In genomic region chr9:77981332-77981731, GRCh38 we compare ENCODE assay signal across 8 cellular contexts. TPM values are rescaled to one million over a fixed set of nuclear protein-coding genes. Genes with fewer than 3 reads are reported as not detected.
A peak's percentile ranks its signal among the peaks of the same experiment; 100 is the strongest.
DNase-seq lines count a peak whose midpoint lies in the region; ATAC-seq and TF ChIP-seq lines count a peak whose summit lies in the region.

No MANE protein-coding gene starts in this region.

- peaks cover 57% of the 10 kb centered on the region for H3K4me1 ChIP-seq in DND-41 (ENCODE audit: insufficient read depth, low read length)
- peaks cover 69% of the 10 kb centered on the region for H3K4me1 ChIP-seq in lower lobe of right lung

- H3K4me3 ChIP-seq in DND-41 (ENCODE audit: low read depth in 1 of 2, low read length in 2 of 2) (no peak overlapping the region), astrocyte of the cerebellum (ENCODE audit: low read depth, low read length) (no peak overlapping the region), lower lobe of right lung (no peak overlapping the region)

- no peak overlapping the region for H3K4me2 ChIP-seq in DND-41 (ENCODE audit: insufficient read depth, low read length)

- H2AFZ ChIP-seq in DND-41 (ENCODE audit: low read depth, low read length), result no peak overlapping the region

- intact Hi-C loops in lower lobe of right lung (cut with DNase I), result no loop called here

- peaks cover 99% of the 10 kb centered on the region for H3K79me2 ChIP-seq in DND-41 (ENCODE audit: insufficient read depth, low read length)

- in situ Hi-C loops in astrocyte of the cerebellum (cut with HindIII; ENCODE audit: low sequenced_read_pairs), result no loop called here

- no peaks in the 10 kb centered on the region for H3K27me3 ChIP-seq in DND-41 (ENCODE audit: insufficient read depth, low read length, poor library complexity)
- H3K27me3 ChIP-seq in lower lobe of right lung (ENCODE audit: low read depth), result no peaks in the 10 kb centered on the region

- no peak overlapping the region for H3K9ac ChIP-seq in DND-41 (ENCODE audit: low read depth, low read length)

- ATAC-seq in DND-41 (ENCODE audit: insufficient read depth, low read depth) (0 out of 3 replicates have a peak, but pooled peaks have one; percentile 30), lower lobe of right lung (peak; percentile 50 to 52), GM21447 (IDR thresholded peaks at IDR 0.05; ENCODE audit: unreplicated experiment) (no peak), HG03520 (IDR thresholded peaks at IDR 0.05; ENCODE audit: unreplicated experiment) (no peak)

- H3K9me3 ChIP-seq in DND-41 (ENCODE audit: insufficient read depth, low read length, severe bottlenecking), result no peaks in the 10 kb centered on the region
- H3K9me3 ChIP-seq in KOPT-K1 (ENCODE audit: insufficient read depth, low read length, poor library complexity, severe bottlenecking), result no peaks in the 10 kb centered on the region
- no peaks in the 10 kb centered on the region for H3K9me3 ChIP-seq in lower lobe of right lung

- H4K20me1 ChIP-seq in DND-41 (ENCODE audit: insufficient read depth, low read length), result peaks cover 56% of the 10 kb centered on the region

- no peak for DNase-seq in DND-41
- peak; percentile 11 for DNase-seq in astrocyte of the cerebellum (ENCODE audit: low read depth)
- DNase-seq in lower lobe of right lung, result no peak
- no peak for DNase-seq in NCI-H82 (lab: John Stamatoyannopoulos, UW)
- no peak for DNase-seq in stimulated activated CD4-positive, alpha-beta T cell treated with anti-CD3 and anti-CD28 coated beads, Interleukin-2, amount 100 ng/mL, for 24 hours

- TF ChIP-seq CTCF in DND-41 (IDR thresholded peaks at IDR 0.05; ENCODE audit: borderline replicate concordance, extremely low read depth, low read length, poor library complexity, severe bottlenecking) (no peak), astrocyte of the cerebellum (IDR thresholded peaks at IDR 0.05; ENCODE audit: low read depth, low read length, missing control alignments) (no peak), lower lobe of right lung (IDR thresholded peaks at IDR 0.05) (no peak)

- no peak overlapping the region; the same call in none of the 2 replicates for H3K27ac ChIP-seq in DND-41 (ENCODE audit: low read length)
- H3K27ac ChIP-seq in KOPT-K1 (ENCODE audit: low read depth, low read length, poor library complexity, severe bottlenecking), result peak overlapping the region; percentile 50
- no peak overlapping the region for H3K27ac ChIP-seq in lower lobe of right lung

- H3K36me3 ChIP-seq in DND-41 (ENCODE audit: insufficient read depth, low read length), result peaks cover 19% of the 10 kb centered on the region
- H3K36me3 ChIP-seq in KOPT-K1 (ENCODE audit: insufficient read depth, low read length), result peaks cover 19% of the 10 kb centered on the region; the same call in 1 of the 2 replicates
- H3K36me3 ChIP-seq in lower lobe of right lung, result peaks cover 6% of the 10 kb centered on the region

RNA-seq across cellular contexts. Expression of gene GNAQ, which starts 50.3 kb away (rescaled TPM):
- total RNA-seq in lower lobe of right lung, result 130 TPM

Comparison
In these comparisons a context has a peak if more than half of its experiments do, and no peak if none do; other contexts are left out.
1. ATAC-seq: peak in DND-41 (single experiment) and lower lobe of right lung (2 of 2); none in GM21447 (single experiment) and HG03520 (single experiment).